ENCODE assay signal across 8 cellular contexts in genomic region chr14:77340389-77340788, GRCh38.
"Had no signal": no experiment of that assay in that cellular context is flagged by ENCODE, and none has a peak within 500 bp of the region (broad histone marks: within the 10 kb centered on the region; RNA-seq: fewer than 3 reads in every experiment).

No MANE protein-coding gene starts in this region.

- H3K27me3 Mint-ChIP-seq: IgD-negative memory B cell had no signal

- FAIRE-seq: H54, HTR-8/SVneo had no signal

- H2AFZ ChIP-seq: GM23248 had no signal

- H3K9me3 Mint-ChIP-seq: H9, IgD-negative memory B cell had no signal

- H3K4me3 Mint-ChIP-seq: H9, IgD-negative memory B cell had no signal

- DNase-seq: GM23248, GOT3, H9, HCEC 1CT, KBM-7 had no signal

- H3K27ac ChIP-seq: GM23248 had no signal

- H3K4me3 ChIP-seq: GM23248 had no signal

- H3K9ac ChIP-seq: GM23248 had no signal
